ENCODE assay signal across 8 cellular contexts in the genomic region with DNA sequence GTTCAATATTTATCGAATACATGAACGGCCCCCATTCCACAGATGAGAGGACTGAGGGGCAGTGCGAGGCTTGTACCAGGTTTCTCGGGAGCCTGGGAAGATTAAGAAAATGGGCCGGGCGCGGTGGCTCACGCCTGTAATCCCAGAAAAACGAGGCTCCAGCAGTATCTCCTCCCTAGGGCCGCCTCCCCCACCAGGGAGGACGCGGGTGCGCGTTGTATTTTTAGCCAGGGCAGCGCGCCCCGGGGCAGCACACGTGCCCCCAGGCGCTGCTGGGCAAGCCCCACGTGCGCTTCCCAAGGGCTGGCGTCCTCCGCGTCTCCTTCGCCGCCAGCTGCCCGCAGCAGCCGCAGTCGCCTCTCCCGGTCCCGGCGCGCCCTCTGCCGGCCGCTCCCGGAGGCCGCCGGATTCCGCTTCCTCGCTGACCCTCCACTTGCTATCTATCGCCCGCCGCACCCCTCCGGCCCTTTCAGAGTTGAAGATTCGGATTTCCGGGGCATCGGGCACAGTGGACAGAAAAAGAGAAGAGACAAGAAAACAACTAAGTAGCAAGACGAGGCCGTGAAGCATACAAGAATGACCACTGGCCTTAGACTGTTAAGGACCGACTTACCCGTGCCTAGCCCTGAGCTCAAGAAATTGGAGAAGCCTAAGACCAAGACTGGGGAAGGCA. TPM values are rescaled to one million over a fixed set of nuclear protein-coding genes. Genes with fewer than 3 reads are reported as not detected.
A peak's percentile ranks its signal among the peaks of the same experiment; 100 is the strongest.
DNase-seq lines count a peak whose midpoint lies in the region; ATAC-seq, FAIRE-seq and TF ChIP-seq lines count a peak whose summit lies in the region.

No MANE protein-coding gene starts in this region.

- no peak for FAIRE-seq in D721Med (lab: Jason Lieb, UNC)

- H3K9me2 ChIP-seq in PC-3 (replicated peaks; ENCODE audit: low read length) = no peaks in the 10 kb centered on the region

- peaks cover 20% of the 10 kb centered on the region in 2 donors for H3K27me3 Mint-ChIP-seq in natural killer cell treated with Interleukin-12 subunit alpha and Interleukin-12 subunit beta and Interleukin-15 and Interleukin-18, amount 100 ng/mL, for 72 hours

- H3K27me3 ChIP-seq in PC-3 (ENCODE audit: low read length) = no peaks in the 10 kb centered on the region

- H3K27ac ChIP-seq in PC-3 (ENCODE audit: low read length) = no peak overlapping the region

- CTCF ChIA-PET in PC-3 (lab: Charles Lee) = interaction anchor here (0.6 to 1.5 kb wide), 5 partner anchors 10 to 251 kb away, joined by 3 to 14 read pairs (median 4); a partner anchor contains a TSS

- H3K9ac ChIP-seq in PC-3 (ENCODE audit: low read length) = no peak overlapping the region; the same call in 1 of the 2 replicates

- no peaks in the 10 kb centered on the region for H3K9me3 ChIP-seq in PC-3 (ENCODE audit: low read length)

- peak overlapping the region; percentile 74 for H2AFZ ChIP-seq in PC-3 (ENCODE audit: low read length)

- H3K36me3 ChIP-seq in PC-3 (ENCODE audit: low read depth, low read length) = no peaks in the 10 kb centered on the region

- H3K27ac Mint-ChIP-seq in natural killer cell treated with Interleukin-12 subunit alpha and Interleukin-12 subunit beta and Interleukin-15 and Interleukin-18, amount 100 ng/mL, for 72 hours = peak overlapping the region in 1 of 2 donors; percentile 38

- ATAC-seq in PC-3 (peak; percentile 78), GM21390 (IDR thresholded peaks at IDR 0.05; ENCODE audit: unreplicated experiment) (no peak)
- ATAC-seq in natural killer cell treated with Interleukin-12 subunit alpha and Interleukin-12 subunit beta and Interleukin-15 and Interleukin-18, amount 100 ng/mL, for 72 hours = peak; percentile 66 to 79

- H3K4me3 Mint-ChIP-seq in natural killer cell treated with Interleukin-12 subunit alpha and Interleukin-12 subunit beta and Interleukin-15 and Interleukin-18, amount 100 ng/mL, for 72 hours = peak overlapping the region; percentile 8

- peaks cover 7% of the 10 kb centered on the region; the same call in 1 of the 2 replicates for H3K4me1 ChIP-seq in PC-3 (ENCODE audit: insufficient read depth, low read length)

- peaks cover 7 to 21% of the 10 kb centered on the region in 2 donors for H3K4me1 Mint-ChIP-seq in natural killer cell treated with Interleukin-12 subunit alpha and Interleukin-12 subunit beta and Interleukin-15 and Interleukin-18, amount 100 ng/mL, for 72 hours (ENCODE audit: low read depth in 2 of 2)

- POLR2A ChIA-PET in PC-3 (lab: Charles Lee; ENCODE audit: unreplicated experiment) = interaction anchor here (0.6 kb wide), 1 partner anchor 11 kb away, joined by 3 read pairs; no protein-coding TSS in a partner anchor

- H3K36me3 Mint-ChIP-seq in natural killer cell treated with Interleukin-12 subunit alpha and Interleukin-12 subunit beta and Interleukin-15 and Interleukin-18, amount 100 ng/mL, for 72 hours = no peaks in the 10 kb centered on the region

- H3K4me3 ChIP-seq in PC-3 (ENCODE audit: low read length) (peak overlapping the region; percentile 46; the same call in 1 of the 2 replicates), fibroblast of pulmonary artery (replicated peaks; ENCODE audit: low read depth, low read length) (no peak overlapping the region)

- BruUV-seq in PC-3 (replicated peaks; lab: Mats Ljungman, UMichigan) = no TSS peak

- no peaks in the 10 kb centered on the region for H3F3A ChIP-seq in PC-3 (ENCODE audit: low read length, unreplicated experiment)

- H4K20me1 ChIP-seq in PC-3 (ENCODE audit: low read length) = no peaks in the 10 kb centered on the region

- DNase-seq in D721Med (ENCODE audit: insufficient read length, low spot score) = peak; percentile 81
- peak; percentile 82 for DNase-seq in HT1080 (ENCODE audit: low read depth)
- DNase-seq in PC-3 = peak; percentile 83
- peak; percentile 53 for DNase-seq in activated T-helper 1 cell treated with Interleukin-2 at 50 U/mL for 16 hours (ENCODE audit: low read depth)
- DNase-seq in fibroblast of pulmonary artery (ENCODE audit: low read depth) = peak; percentile 82
- peak; percentile 79 for DNase-seq in natural killer cell treated with Interleukin-12 subunit alpha and Interleukin-12 subunit beta and Interleukin-15 and Interleukin-18, amount 100 ng/mL, for 72 hours (ENCODE audit: low spot score)
- DNase-seq in superior temporal gyrus (ENCODE audit: extremely low spot score) = peak; percentile 77

- TF ChIP-seq CTCF in D721Med (IDR thresholded peaks at IDR 0.05; ENCODE audit: insufficient read depth, missing control alignments) = peak; percentile 65
- TF ChIP-seq CTCF in PC-3 (conservative IDR thresholded peaks at IDR 0.05; ENCODE audit: low read depth, low read length) = peak; percentile 86
- peak; percentile 47 for TF ChIP-seq CTCF in fibroblast of pulmonary artery (IDR thresholded peaks at IDR 0.05; ENCODE audit: low read length, missing control alignments)

- peak overlapping the region; percentile 77 for H3K4me2 ChIP-seq in PC-3 (ENCODE audit: low read length)

- intact Hi-C loops in PC-3 (cut with micrococcal nuclease) = loop anchor here (1.0 kb wide), 1 partner anchor 15 kb away; a partner anchor contains a TSS

- H3K9me3 Mint-ChIP-seq in natural killer cell treated with Interleukin-12 subunit alpha and Interleukin-12 subunit beta and Interleukin-15 and Interleukin-18, amount 100 ng/mL, for 72 hours = no peaks in the 10 kb centered on the region

- no peaks in the 10 kb centered on the region for H3K79me2 ChIP-seq in PC-3 (ENCODE audit: low read length)

RNA-seq across cellular contexts. Expression of a gene that starts 1.9 kb away (rescaled TPM):
- total RNA-seq in HT1080 (2014; rRNA removed; shearing (Covaris generic)) = not detected in 2 replicates
- not detected in 2 replicates for polyA plus RNA-seq in HT1080 (2015; cell fraction: cytosol; rRNA removed)
- polyA plus RNA-seq in HT1080 (2015; cell fraction: nucleus; rRNA removed) = not detected in 2 replicates
- total RNA-seq in PC-3 (2014; rRNA removed) = 1.1 and 1.4 TPM in 2 replicates
- total RNA-seq in natural killer cell treated with Interleukin-12 subunit alpha and Interleukin-12 subunit beta and Interleukin-15 and Interleukin-18, amount 100 ng/mL, for 72 hours = not detected

RNA-seq across cellular contexts. Expression of a gene that starts 11.1 kb away (rescaled TPM):
- 1,448 and 1,578 TPM in 2 replicates for total RNA-seq in HT1080 (2014; rRNA removed; shearing (Covaris generic))
- polyA plus RNA-seq in HT1080 (2015; cell fraction: cytosol; rRNA removed) = 1,385 and 1,785 TPM in 2 replicates
- 681 and 724 TPM in 2 replicates for polyA plus RNA-seq in HT1080 (2015; cell fraction: nucleus; rRNA removed)
- total RNA-seq in PC-3 (2014; rRNA removed) = 1,140 and 1,203 TPM in 2 replicates
- total RNA-seq in natural killer cell treated with Interleukin-12 subunit alpha and Interleukin-12 subunit beta and Interleukin-15 and Interleukin-18, amount 100 ng/mL, for 72 hours = 1,000 to 10,000 TPM in 1 of 2 donors, 100 to 1,000 TPM in 1; 953 to 1,345 TPM

RNA-seq across cellular contexts. Expression of a gene that starts 14.8 kb away (rescaled TPM):
- 0.03 TPM in 1 of 2 replicates, not detected in the other for total RNA-seq in HT1080 (2014; rRNA removed; shearing (Covaris generic))
- polyA plus RNA-seq in HT1080 (2015; cell fraction: cytosol; rRNA removed) = not detected in 2 replicates
- 0.07 TPM in 1 of 2 replicates, not detected in the other for polyA plus RNA-seq in HT1080 (2015; cell fraction: nucleus; rRNA removed)
- 0.29 TPM in 1 of 2 replicates, not detected in the other for total RNA-seq in PC-3 (2014; rRNA removed)
- under 1 TPM in 1 of 2 donors, not detected in 1; 0.50 TPM for total RNA-seq in natural killer cell treated with Interleukin-12 subunit alpha and Interleukin-12 subunit beta and Interleukin-15 and Interleukin-18, amount 100 ng/mL, for 72 hours

RNA-seq across cellular contexts. Expression of a gene that starts 18.8 kb away (rescaled TPM):
- total RNA-seq in HT1080 (2014; rRNA removed; shearing (Covaris generic)) = 125 and 135 TPM in 2 replicates
- 90.9 and 91.5 TPM in 2 replicates for polyA plus RNA-seq in HT1080 (2015; cell fraction: cytosol; rRNA removed)
- 107 and 110 TPM in 2 replicates for polyA plus RNA-seq in HT1080 (2015; cell fraction: nucleus; rRNA removed)
- total RNA-seq in PC-3 (2014; rRNA removed) = 30.8 and 45.8 TPM in 2 replicates
- 10 to 100 TPM; 58.1 to 87.0 TPM for total RNA-seq in natural killer cell treated with Interleukin-12 subunit alpha and Interleukin-12 subunit beta and Interleukin-15 and Interleukin-18, amount 100 ng/mL, for 72 hours

RNA-seq across cellular contexts. Expression of a gene that starts 32.8 kb away (rescaled TPM):
- 20.7 TPM in 2 replicates for total RNA-seq in HT1080 (2014; rRNA removed; shearing (Covaris generic))
- 7.3 and 8.2 TPM in 2 replicates for polyA plus RNA-seq in HT1080 (2015; cell fraction: cytosol; rRNA removed)
- polyA plus RNA-seq in HT1080 (2015; cell fraction: nucleus; rRNA removed) = 74.5 and 82.3 TPM in 2 replicates
- total RNA-seq in PC-3 (2014; rRNA removed) = 21.4 and 27.7 TPM in 2 replicates
- 10 to 100 TPM; 37.6 to 76.7 TPM for total RNA-seq in natural killer cell treated with Interleukin-12 subunit alpha and Interleukin-12 subunit beta and Interleukin-15 and Interleukin-18, amount 100 ng/mL, for 72 hours
